9 cellular contexts compared by ENCODE assay signal in the genomic region with DNA sequence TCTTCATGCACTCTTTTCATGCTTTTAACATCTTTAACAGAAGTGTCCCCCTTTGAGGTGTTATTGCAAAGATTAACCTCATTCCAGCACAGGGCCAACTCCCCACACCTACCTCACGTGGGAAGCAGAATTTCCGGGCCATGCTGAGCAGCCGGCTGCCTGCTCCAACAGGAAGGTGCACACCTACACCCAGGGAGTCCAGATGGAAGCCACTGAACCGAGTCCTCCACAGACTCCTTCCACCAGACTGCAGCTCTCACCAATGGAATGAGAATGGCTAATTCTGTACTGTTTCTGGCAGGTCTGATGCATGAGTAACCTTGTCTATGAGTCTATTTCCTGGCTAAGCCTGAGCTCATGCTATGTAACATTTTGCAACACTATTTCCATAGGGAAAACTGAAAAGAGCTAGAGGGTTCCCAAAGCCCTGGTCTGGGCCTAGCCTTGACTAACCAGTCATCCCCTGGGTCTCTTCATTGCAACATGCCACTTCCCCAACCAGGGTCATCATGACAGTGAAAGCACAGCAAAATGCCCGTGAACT. TPM values are rescaled to one million over a fixed set of nuclear protein-coding genes. Genes with fewer than 3 reads are reported as not detected.
DNase-seq lines count a peak whose midpoint lies in the region; ATAC-seq and TF ChIP-seq lines count a peak whose summit lies in the region.
"Had no signal": no experiment of that assay in that cellular context is flagged by ENCODE, and none has a peak within 500 bp of the region (broad histone marks: within the 10 kb centered on the region; RNA-seq: fewer than 3 reads in every experiment).

No MANE protein-coding gene starts in this region.

- H3K27ac ChIP-seq in GM23248 (peak overlapping the region; percentile 96), gastroesophageal sphincter (peak overlapping the region in 3 of 4 donors; percentile 75 to 82 (median 77)), skeletal muscle tissue (ENCODE audit: low read depth, low read length) (peak overlapping the region; percentile 7)
- H3K27ac ChIP-seq: neutrophil had no signal

- H3K9ac ChIP-seq in GM23248, result peak overlapping the region; percentile 80
- H3K9ac ChIP-seq in skeletal muscle tissue (ENCODE audit: low read depth in 1 of 3, low read length in 3 of 3), result peak overlapping the region in 1 of 3 donors; percentile 57

- in situ Hi-C loops in GM23248 (cut with MboI), result no loop called here

- H3K9me2 ChIP-seq in GM23248 (ENCODE audit: insufficient read depth), result no peaks in the 10 kb centered on the region

- H3K27me3 ChIP-seq in GM23248 (replicated peaks; ENCODE audit: insufficient read depth), result no peaks in the 10 kb centered on the region
- H3K27me3 ChIP-seq in gastroesophageal sphincter, result no peaks in the 10 kb centered on the region
- no peaks in the 10 kb centered on the region for H3K27me3 ChIP-seq in skeletal muscle tissue (ENCODE audit: control insufficient read depth in 3 of 3, insufficient read depth in 3 of 3, low read length in 3 of 3)

- peaks cover 9% of the 10 kb centered on the region for H3K36me3 ChIP-seq in GM23248 (ENCODE audit: low read depth)
- peaks cover 0 to 79% of the 10 kb centered on the region in 2 donors for H3K36me3 ChIP-seq in gastroesophageal sphincter
- peaks cover 47 to 60% (median 59%) of the 10 kb centered on the region in 3 donors for H3K36me3 ChIP-seq in skeletal muscle tissue (ENCODE audit: control insufficient read depth in 3 of 3, insufficient read depth in 3 of 3, low read length in 3 of 3)

- TF ChIP-seq POLR2A in gastroesophageal sphincter (IDR thresholded peaks at IDR 0.05) (no peak), GM18505 (IDR thresholded peaks at IDR 0.05; ENCODE audit: borderline replicate concordance, extremely low read depth, insufficient read depth, insufficient read length) (no peak)

- ATAC-seq in gastroesophageal sphincter (peak; percentile 58), GM18505 (IDR thresholded peaks at IDR 0.05; ENCODE audit: unreplicated experiment) (no peak)

- DNase-seq in GM23248 (peak; percentile 98), SW 1271 (lab: John Stamatoyannopoulos, UW) (peak; percentile 77 to 78), NCI-H748 (lab: John Stamatoyannopoulos, UW; ENCODE audit: unreplicated experiment) (no peak), NCI-H526 treated with DMSO at 0.1 percent for 48 hours (lab: John Stamatoyannopoulos, UW) (no peak), GM20000 (ENCODE audit: low spot score) (no peak)

- no peak for TF ChIP-seq EP300 in gastroesophageal sphincter (IDR thresholded peaks at IDR 0.05)

- WGBS in GM23248 (ENCODE audit: low coverage in 1 of 2, low lambda C conversion rate in 2 of 2, missing lambda C conversion rate in 2 of 2), 2 experiments, result 0 to 3% methylated on average over 5 of the region's 5 CpGs
- WGBS in gastroesophageal sphincter (ENCODE audit: low coverage in 1 of 2), 2 donors, result 0 to 60% methylated on average over 2 of the region's 5 CpGs

- H3K4me1 ChIP-seq in GM23248 (ENCODE audit: insufficient read depth), result peaks cover 40% of the 10 kb centered on the region
- peaks cover 5 to 40% (median 20%) of the 10 kb centered on the region in 3 donors for H3K4me1 ChIP-seq in gastroesophageal sphincter
- peaks cover 20 to 29% (median 26%) of the 10 kb centered on the region in 3 donors for H3K4me1 ChIP-seq in skeletal muscle tissue (ENCODE audit: control insufficient read depth in 3 of 3, insufficient read depth in 3 of 3, low read length in 3 of 3)

- no peaks in the 10 kb centered on the region for H4K20me1 ChIP-seq in GM23248 (ENCODE audit: insufficient read depth)

- peak overlapping the region; percentile 62 for H3K4me3 ChIP-seq in GM23248
- no peak overlapping the region for H3K4me3 ChIP-seq in gastroesophageal sphincter
- H3K4me3 ChIP-seq in skeletal muscle tissue (ENCODE audit: low read length in 3 of 3), result no peak overlapping the region

- peaks cover 10% of the 10 kb centered on the region; the same call in 1 of the 2 replicates for H3K79me2 ChIP-seq in GM23248 (ENCODE audit: insufficient read depth)

- H3K4me2 ChIP-seq in GM23248 (ENCODE audit: unreplicated experiment), result peak overlapping the region; percentile 83

- H3K9me3 ChIP-seq in GM23248 (ENCODE audit: low read depth) (no peaks in the 10 kb centered on the region), gastroesophageal sphincter (no peaks in the 10 kb centered on the region), skeletal muscle tissue (ENCODE audit: control insufficient read depth in 3 of 3, low read length in 3 of 3) (no peaks in the 10 kb centered on the region)
- H3K9me3 ChIP-seq: neutrophil had no signal

- H2AFZ ChIP-seq in GM23248, result no peak overlapping the region

- peaks cover 61% of the 10 kb centered on the region for H3F3A ChIP-seq in GM23248 (ENCODE audit: insufficient read depth)

- TF ChIP-seq CTCF in gastroesophageal sphincter (IDR thresholded peaks at IDR 0.05) (no peak), GM20000 (IDR thresholded peaks at IDR 0.05; ENCODE audit: extremely low read depth, missing control alignments) (no peak)

RNA-seq across cellular contexts. Expression of gene ERFE, which starts 11.0 kb away (rescaled TPM):
- 0.51 and 0.86 TPM in 2 replicates for total RNA-seq in GM23248 (2014; rRNA removed; shearing (Covaris generic))
- 0.41 and 0.79 TPM in 2 replicates for polyA plus RNA-seq in GM23248 (2016; fragmentation: Nextera tagmentation; extraction: Ambion mirVana)
- total RNA-seq in gastroesophageal sphincter, result under 1 TPM in 3 of 4 donors, not detected in 1; 0.35 to 0.94 (median 0.74) TPM
- 4.2 TPM for total RNA-seq in skeletal muscle tissue

RNA-seq across cellular contexts. Expression of gene KLHL30, which starts 31.3 kb away (rescaled TPM):
- 0.11 TPM in 1 of 2 replicates, not detected in the other for total RNA-seq in GM23248 (2014; rRNA removed; shearing (Covaris generic))
- 0.05 TPM in 1 of 2 replicates, not detected in the other for polyA plus RNA-seq in GM23248 (2016; fragmentation: Nextera tagmentation; extraction: Ambion mirVana)
- total RNA-seq in gastroesophageal sphincter, result 1 to 10 TPM; 1.3 to 8.1 (median 3.7) TPM
- 18.3 TPM for total RNA-seq in skeletal muscle tissue

RNA-seq across cellular contexts. Expression of gene ILKAP, which starts 33.7 kb away (rescaled TPM):
- total RNA-seq in GM23248 (2014; rRNA removed; shearing (Covaris generic)), result 6.3 and 11.9 TPM in 2 replicates
- polyA plus RNA-seq in GM23248 (2016; fragmentation: Nextera tagmentation; extraction: Ambion mirVana), result 34.1 and 35.0 TPM in 2 replicates
- total RNA-seq in gastroesophageal sphincter (10 to 100 TPM; 18.5 to 45.5 (median 35.1) TPM), skeletal muscle tissue (33.4 TPM)

Comparison
In these comparisons a context has a peak if more than half of its experiments do, and no peak if none do; other contexts are left out.
1. DNase-seq: peak in GM23248 (single experiment) and SW 1271 (2 of 2); none in NCI-H748 (single experiment), NCI-H526 treated with DMSO at 0.1 percent for 48 hours (single experiment) and GM20000 (single experiment).
2. H3K27ac ChIP-seq: peak in every context shown above with its lines; median percentile 96 in GM23248; 77 in gastroesophageal sphincter; 7 in skeletal muscle tissue.